14 cellular contexts compared by ENCODE assay signal in the genomic region with DNA sequence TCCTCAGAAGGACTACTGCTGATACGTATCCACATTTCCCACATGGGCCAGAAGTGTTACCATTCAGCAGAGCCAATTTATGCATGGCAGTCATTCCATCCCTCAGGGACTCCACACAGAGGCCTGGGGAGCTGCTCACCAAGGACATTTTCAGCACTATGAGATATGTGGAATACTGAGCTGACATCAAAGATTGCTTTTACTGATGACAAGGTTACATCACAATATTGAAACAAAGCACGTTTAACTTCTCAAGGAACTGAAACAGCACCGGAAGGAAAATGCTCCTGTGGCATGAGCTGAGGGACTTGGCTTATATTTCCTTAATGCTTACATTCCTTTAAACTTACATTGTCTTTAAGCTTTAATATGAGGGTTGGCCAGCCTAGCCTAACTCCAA.
A peak's percentile ranks its signal among the peaks of the same experiment; 100 is the strongest.
DNase-seq lines count a peak whose midpoint lies in the region; ATAC-seq and TF ChIP-seq lines count a peak whose summit lies in the region.
"Had no signal": no experiment of that assay in that cellular context is flagged by ENCODE, and none has a peak within 500 bp of the region (broad histone marks: within the 10 kb centered on the region; RNA-seq: fewer than 3 reads in every experiment).

No MANE protein-coding gene starts in this region.

- peak overlapping the region in 1 of 2 experiments; percentile 63 for H3K14ac ChIP-seq in mesenchymal stem cell (ENCODE audit: low read length in 2 of 2)

- DNase-seq in NOMO-1 treated with DMSO at 0.1 percent for 48 hours (lab: John Stamatoyannopoulos, UW; ENCODE audit: unreplicated experiment) (peak; percentile 28), NOMO-1 treated with dmso at 0.1 percent for 144 hours (lab: John Stamatoyannopoulos, UW; ENCODE audit: unreplicated experiment) (no peak), mesenchymal stem cell (no peak), 8988T (no peak)
- DNase-seq: C1 segment of cervical spinal cord; Calu3; CD4-positive, alpha-beta T cell; DMS 273 treated with DMSO at 0.1 percent for 48 hours; GOT3; H9; IMR-90 had no signal

- H2BK5ac ChIP-seq in mesenchymal stem cell (ENCODE audit: low read depth, low read length, poor library complexity, severe bottlenecking): no peak overlapping the region

- H2AFZ ChIP-seq in mesenchymal stem cell (ENCODE audit: low read depth, low read length): no peak overlapping the region

- no peak overlapping the region for H2BK12ac ChIP-seq in mesenchymal stem cell (ENCODE audit: low read length in 2 of 2)

- H3K23ac ChIP-seq in mesenchymal stem cell (ENCODE audit: low read length in 2 of 2): no peak overlapping the region

- no peak overlapping the region for H3K4ac ChIP-seq in mesenchymal stem cell (ENCODE audit: low read depth in 1 of 2, low read length in 2 of 2)

- H2BK15ac ChIP-seq in mesenchymal stem cell (ENCODE audit: low read depth, poor library complexity, severe bottlenecking): no peak overlapping the region

- WGBS in mesenchymal stem cell: 97% methylated on average over 3 of the region's 3 CpGs

- H4K8ac ChIP-seq in mesenchymal stem cell (ENCODE audit: low read length): no peak overlapping the region

- H3K27ac ChIP-seq in mesenchymal stem cell (ENCODE audit: low read length, poor library complexity, severe bottlenecking): no peak overlapping the region

- H3K18ac ChIP-seq in mesenchymal stem cell (ENCODE audit: low read depth in 1 of 2, low read length in 2 of 2): no peak overlapping the region

- H3K36me3 ChIP-seq in mesenchymal stem cell (ENCODE audit: control insufficient read depth in 1 of 2, insufficient read depth in 2 of 2, low read depth in 1 of 2, low read length in 2 of 2): no peaks in the 10 kb centered on the region

- no peaks in the 10 kb centered on the region for H3K27me3 ChIP-seq in mesenchymal stem cell (ENCODE audit: control insufficient read depth in 1 of 2, insufficient read depth in 1 of 2, low read length in 2 of 2)

- H3K9me3 ChIP-seq in mesenchymal stem cell (ENCODE audit: control insufficient read depth, low read length): no peaks in the 10 kb centered on the region

- peak overlapping the region; percentile 22 for H3K9ac ChIP-seq in mesenchymal stem cell (ENCODE audit: low read length)

- H3K4me3 ChIP-seq in mesenchymal stem cell (ENCODE audit: insufficient read depth in 1 of 2, low read depth in 1 of 2, low read length in 2 of 2): no peak overlapping the region

- ATAC-seq in SK-N-SH treated with all-trans-retinoic acid at 6 μM for 48 hours: peak; percentile 18; the same call in 2 of the 3 replicates
- ATAC-seq in GM21515 (IDR thresholded peaks at IDR 0.05; ENCODE audit: unreplicated experiment): no peak
- no peak for ATAC-seq in HG03432 (IDR thresholded peaks at IDR 0.05; ENCODE audit: unreplicated experiment)

- no peak overlapping the region for H2AK5ac ChIP-seq in mesenchymal stem cell (ENCODE audit: low read length, severe bottlenecking)

- no peak overlapping the region for H4K91ac ChIP-seq in mesenchymal stem cell (ENCODE audit: low read length)

- no peaks in the 10 kb centered on the region for H3K4me1 ChIP-seq in mesenchymal stem cell (ENCODE audit: control insufficient read depth, insufficient read depth, low read depth, low read length)

- H3K4me2 ChIP-seq in mesenchymal stem cell (ENCODE audit: low read length, poor library complexity, severe bottlenecking): no peak overlapping the region

- no peak overlapping the region for H2BK120ac ChIP-seq in mesenchymal stem cell (ENCODE audit: low read depth, low read length)

- H3K79me1 ChIP-seq in mesenchymal stem cell (replicated peaks; ENCODE audit: low read length, poor library complexity, severe bottlenecking): no peaks in the 10 kb centered on the region

TF ChIP-seq in SK-N-SH treated with all-trans-retinoic acid at 6 μM for 48 hours, 23 proteins besides CTCF, POLR2A, EP300 and RAD21:
- TF ChIP-seq ZNF565 (CRISPR knock-in tag; conservative IDR thresholded peaks at IDR 0.05; ENCODE audit: low read depth) (no peak), ZFP30 (CRISPR knock-in tag; IDR thresholded peaks at IDR 0.05) (no peak)
